Comparison of ENCODE assay signal across 8 cellular contexts in the genomic region with DNA sequence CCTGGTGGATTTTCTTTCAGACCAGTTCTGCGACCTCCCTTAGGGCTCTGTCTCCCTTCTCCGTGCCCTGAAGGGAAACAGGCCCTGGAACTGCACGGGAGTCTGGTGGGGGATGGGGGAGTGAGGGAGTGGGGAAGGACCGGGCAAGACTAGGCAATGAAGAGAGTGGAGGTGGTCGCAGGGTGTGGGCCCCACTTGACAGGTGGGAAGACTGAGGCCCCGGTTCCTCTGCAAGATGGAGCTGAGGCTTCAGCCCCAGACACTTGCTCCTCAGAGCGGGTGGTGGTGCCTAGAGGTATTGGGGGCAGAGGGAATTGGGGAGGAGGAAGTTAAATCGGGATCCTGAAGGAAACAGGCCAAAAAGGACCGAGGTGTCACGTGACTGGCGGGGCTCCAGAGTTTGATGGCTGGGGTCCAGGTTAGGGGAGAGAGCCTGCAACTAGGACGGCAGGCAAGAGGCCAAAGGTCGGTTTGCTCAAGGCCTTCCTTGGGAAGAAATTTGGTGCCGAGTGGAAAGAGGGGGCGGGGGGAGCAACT. TPM values are rescaled to one million over a fixed set of nuclear protein-coding genes. Genes with fewer than 3 reads are reported as not detected.
DNase-seq lines count a peak whose midpoint lies in the region; ATAC-seq lines count a peak whose summit lies in the region.

No MANE protein-coding gene starts in this region.

- peak; percentile 9 for ATAC-seq in HG03045 (IDR thresholded peaks at IDR 0.05; ENCODE audit: unreplicated experiment)
- peak; percentile 50 for ATAC-seq in left ventricle myocardium superior
- no peak for ATAC-seq in HG02981 (IDR thresholded peaks at IDR 0.05; ENCODE audit: unreplicated experiment)

- H3K36me3 ChIP-seq in adipocyte (ENCODE audit: control insufficient read depth, insufficient read depth, low read length, severe bottlenecking), result peaks cover 12% of the 10 kb centered on the region

- H3K9me3 ChIP-seq in adipocyte (ENCODE audit: control insufficient read depth, low read length), result no peaks in the 10 kb centered on the region

- intact Hi-C loops in left ventricle myocardium superior (cut with micrococcal nuclease), result no loop called here

- peak overlapping the region; percentile 93 for H3K9ac ChIP-seq in adipocyte (ENCODE audit: low read length)

- H3K4me1 ChIP-seq in adipocyte (ENCODE audit: control insufficient read depth, insufficient read depth, low read length), result peaks cover 39% of the 10 kb centered on the region

- H3K4me3 ChIP-seq in adipocyte (ENCODE audit: low read length), result peak overlapping the region; percentile 91

- H3K27me3 ChIP-seq in adipocyte (replicated peaks; ENCODE audit: control insufficient read depth, insufficient read depth, low read length), result no peaks in the 10 kb centered on the region

- DNase-seq in adipocyte (ENCODE audit: low read depth), result peak; percentile 39
- DNase-seq in left ventricle myocardium superior, result peak; percentile 92
- peak; percentile 73 for DNase-seq in putamen (ENCODE audit: low spot score)
- no peak for DNase-seq in NCI-H2107 (lab: John Stamatoyannopoulos, UW)
- DNase-seq in activated CD4-positive, alpha-beta T cell treated with anti-CD3 and anti-CD28 coated beads, Interleukin-2, amount 50 U/mL, for 1 hour, result no peak
- no peak for DNase-seq in central memory CD4-positive, alpha-beta T cell

RNA-seq across cellular contexts. Expression of a gene that starts 0.6 kb away (rescaled TPM):
- 11.7 TPM for total RNA-seq in left ventricle myocardium superior

RNA-seq across cellular contexts. Expression of a gene that starts 20.6 kb away (rescaled TPM):
- total RNA-seq in left ventricle myocardium superior, result 8.8 TPM

RNA-seq across cellular contexts. Expression of a gene that starts 21.9 kb away (rescaled TPM):
- total RNA-seq in left ventricle myocardium superior, result 45.9 TPM

RNA-seq across cellular contexts. Expression of a gene that starts 22.5 kb away (rescaled TPM):
- total RNA-seq in left ventricle myocardium superior, result 55.3 TPM

RNA-seq across cellular contexts. Expression of a gene that starts 38.8 kb away (rescaled TPM):
- total RNA-seq in left ventricle myocardium superior, result 9.9 TPM

Comparison
In these comparisons a context has a peak if more than half of its experiments do, and no peak if none do; other contexts are left out.
1. DNase-seq: peak in adipocyte (single experiment), left ventricle myocardium superior (single experiment) and putamen (single experiment); none in NCI-H2107 (single experiment), activated CD4-positive, alpha-beta T cell treated with anti-CD3 and anti-CD28 coated beads, Interleukin-2, amount 50 U/mL, for 1 hour (single experiment) and central memory CD4-positive, alpha-beta T cell (single experiment).